Comparison of ENCODE assay signal across 8 cellular contexts in genomic region chr6:110528051-110528929, GRCh38.
A peak's percentile ranks its signal among the peaks of the same experiment; 100 is the strongest.
DNase-seq lines count a peak whose midpoint lies in the region; ATAC-seq, FAIRE-seq and TF ChIP-seq lines count a peak whose summit lies in the region.

No MANE protein-coding gene starts in this region.

- no peak overlapping the region for H3K4me3 ChIP-seq in astrocyte of the spinal cord (ENCODE audit: low read depth, low read length)

- in situ Hi-C loops in astrocyte of the spinal cord (cut with HindIII; ENCODE audit: low sequenced_read_pairs) = no loop called here

- DNase-seq in NCI-H1105 treated with DMSO at 0.1 percent for 48 hours (lab: John Stamatoyannopoulos, UW) (peak; percentile 79), T-helper 1 cell (peak in 4 of 5 donors; percentile 14 to 59 (median 34)), astrocyte of the spinal cord (ENCODE audit: low read depth, low spot score) (peak; percentile 92), iPS-NIHi11 (ENCODE audit: low spot score) (peak; percentile 52)
- DNase-seq in stimulated activated CD4-positive, alpha-beta T cell treated with anti-CD3 and anti-CD28 coated beads, Interleukin-15, amount 100 ng/mL, for 24 hours = peak; percentile 66

- no peak for ATAC-seq in GM18907 (IDR thresholded peaks at IDR 0.05; ENCODE audit: unreplicated experiment)

- TF ChIP-seq CTCF in GM12874 (IDR thresholded peaks at IDR 0.05; ENCODE audit: insufficient read depth, low read depth, low read length) (peak; percentile 45; the same call in 1 of the 2 replicates), astrocyte of the spinal cord (IDR thresholded peaks at IDR 0.05; ENCODE audit: low read depth, low read length) (peak; percentile 60)

- FAIRE-seq in A204.1 (lab: Jason Lieb, UNC) = peak; percentile 99

Comparison
In these comparisons a context has a peak if more than half of its experiments do, and no peak if none do; other contexts are left out.
1. DNase-seq: peak in every context shown above with its lines; median percentile 92 in astrocyte of the spinal cord; 79 in NCI-H1105 treated with DMSO at 0.1 percent for 48 hours; 66 in stimulated activated CD4-positive, alpha-beta T cell treated with anti-CD3 and anti-CD28 coated beads, Interleukin-15, amount 100 ng/mL, for 24 hours; 52 in iPS-NIHi11; 34 in T-helper 1 cell.